13 cellular contexts compared by ENCODE assay signal in the genomic region with DNA sequence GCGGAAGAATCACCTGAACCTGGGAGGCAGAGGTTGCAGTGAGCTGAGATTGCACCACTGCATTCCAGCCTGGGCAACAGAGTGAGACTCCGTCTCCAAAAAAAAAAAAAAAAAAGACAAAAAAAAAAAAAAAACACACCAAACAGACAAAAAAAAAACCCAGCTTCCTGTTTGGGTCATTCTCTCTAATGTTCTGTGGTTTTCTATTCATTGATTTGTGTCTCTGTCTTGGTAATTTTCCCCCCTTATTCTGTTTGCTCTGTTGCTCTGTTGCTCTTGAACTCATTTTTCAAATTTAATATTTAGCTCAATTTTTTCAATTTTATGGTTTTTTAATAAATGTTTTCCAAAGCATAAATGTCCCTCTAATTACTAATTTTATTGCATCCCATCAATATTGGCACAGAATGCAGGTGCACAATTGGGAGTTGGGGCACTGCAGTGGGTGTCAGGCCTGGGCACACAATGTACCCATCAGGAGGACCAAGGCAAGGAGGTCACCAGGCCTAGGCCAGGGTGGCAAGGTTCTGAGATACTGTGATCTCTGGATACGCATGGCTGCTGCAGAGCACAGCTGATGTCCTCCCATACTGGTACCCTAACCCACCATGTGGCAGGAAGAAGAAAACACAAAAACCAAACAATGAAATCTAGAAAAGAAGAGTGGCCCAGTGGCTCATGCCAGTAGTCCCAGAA. TPM values are rescaled to one million over a fixed set of nuclear protein-coding genes. Genes with fewer than 3 reads are reported as not detected.
DNase-seq lines count a peak whose midpoint lies in the region; ATAC-seq and TF ChIP-seq lines count a peak whose summit lies in the region.
"Had no signal": no experiment of that assay in that cellular context is flagged by ENCODE, and none has a peak within 500 bp of the region (broad histone marks: within the 10 kb centered on the region; RNA-seq: fewer than 3 reads in every experiment).

No MANE protein-coding gene starts in this region.

- H3K9ac ChIP-seq in SU-DHL-6 (ENCODE audit: low read length): no peak overlapping the region

- ATAC-seq in stimulated activated effector memory CD8-positive, alpha-beta T cell treated with anti-CD3 and anti-CD28 coated beads, Interleukin-12 subunit alpha, Interleukin-12 subunit beta, amount 100 ng/mL, for 72 hours: peak; percentile 59

- peak overlapping the region; percentile 23 for H3K4me2 ChIP-seq in SU-DHL-6 (ENCODE audit: low read depth, low read length, poor library complexity, severe bottlenecking)

- no peaks in the 10 kb centered on the region for H3K36me3 ChIP-seq in HEK293 (ENCODE audit: control insufficient read depth in 2 of 2, insufficient read depth in 1 of 2, low read length in 2 of 2)
- H3K36me3 ChIP-seq in SU-DHL-6 (ENCODE audit: low read length): no peaks in the 10 kb centered on the region

- no TSS peak for BruUV-seq in Calu3 (replicated peaks; lab: Mats Ljungman, UMichigan)

- no peak overlapping the region for H3K4me3 Mint-ChIP-seq in activated T-cell treated with anti-CD3 and anti-CD28 coated beads, Interleukin-2, amount 50 U/mL, for 24 hours
- H3K4me3 Mint-ChIP-seq in stimulated activated effector memory CD8-positive, alpha-beta T cell treated with anti-CD3 and anti-CD28 coated beads, Interleukin-12 subunit alpha, Interleukin-12 subunit beta, amount 100 ng/mL, for 72 hours: no peak overlapping the region
- H3K4me3 Mint-ChIP-seq in Calu3 (ENCODE audit: low read depth, unreplicated experiment): no peak overlapping the region
- H3K4me3 Mint-ChIP-seq: stimulated activated naive CD8-positive, alpha-beta T cell treated with anti-CD3 and anti-CD28 coated beads, Interleukin-15, Interleukin-2, amounts not matched to agents 100 ng/mL and 50 ng/mL, for 24 hours had no signal

- H3F3A ChIP-seq in SU-DHL-6 (ENCODE audit: insufficient read depth): no peaks in the 10 kb centered on the region

- no peaks in the 10 kb centered on the region for H3K79me2 ChIP-seq in SU-DHL-6 (ENCODE audit: insufficient read depth, low read length)

- TF ChIP-seq CTCF in HEK293 (tag by site-specific recombination; IDR thresholded peaks at IDR 0.05) (0 out of 2 replicates have a peak, but pooled peaks have one; percentile 18), SU-DHL-6 (IDR thresholded peaks at IDR 0.05; ENCODE audit: insufficient read depth, low read length, poor library complexity, severe bottlenecking) (no peak), Calu3 (IDR thresholded peaks at IDR 0.05; ENCODE audit: unreplicated experiment) (no peak)

- H3K4me1 Mint-ChIP-seq in activated T-cell treated with anti-CD3 and anti-CD28 coated beads, Interleukin-2, amount 50 U/mL, for 24 hours (ENCODE audit: low read depth): peaks cover 9% of the 10 kb centered on the region
- peaks cover 10% of the 10 kb centered on the region for H3K4me1 Mint-ChIP-seq in stimulated activated effector memory CD8-positive, alpha-beta T cell treated with anti-CD3 and anti-CD28 coated beads, Interleukin-12 subunit alpha, Interleukin-12 subunit beta, amount 100 ng/mL, for 72 hours
- H3K4me1 Mint-ChIP-seq in Calu3 (ENCODE audit: low read depth, unreplicated experiment): no peaks in the 10 kb centered on the region

- no peaks in the 10 kb centered on the region for H3K4me1 ChIP-seq in HEK293 (ENCODE audit: control insufficient read depth, insufficient read depth, low read length)

- H3K4me3 ChIP-seq in HEK293 (ENCODE audit: low read depth, low read length) (no peak overlapping the region), SU-DHL-6 (ENCODE audit: insufficient read depth, low read length, poor library complexity, severe bottlenecking) (no peak overlapping the region)

- no peak overlapping the region for H2AFZ ChIP-seq in SU-DHL-6 (ENCODE audit: low read depth, low read length, severe bottlenecking)

- H3K9me3 Mint-ChIP-seq in activated T-cell treated with anti-CD3 and anti-CD28 coated beads, Interleukin-2, amount 50 U/mL, for 24 hours: no peaks in the 10 kb centered on the region
- H3K9me3 Mint-ChIP-seq in stimulated activated effector memory CD8-positive, alpha-beta T cell treated with anti-CD3 and anti-CD28 coated beads, Interleukin-12 subunit alpha, Interleukin-12 subunit beta, amount 100 ng/mL, for 72 hours: no peaks in the 10 kb centered on the region
- no peaks in the 10 kb centered on the region for H3K9me3 Mint-ChIP-seq in Calu3 (ENCODE audit: low read depth, unreplicated experiment)
- H3K9me3 Mint-ChIP-seq: stimulated activated naive CD8-positive, alpha-beta T cell treated with anti-CD3 and anti-CD28 coated beads, Interleukin-15, Interleukin-2, amounts not matched to agents 100 ng/mL and 50 ng/mL, for 24 hours had no signal

- H3K27me3 Mint-ChIP-seq in activated T-cell treated with anti-CD3 and anti-CD28 coated beads, Interleukin-2, amount 50 U/mL, for 24 hours: no peaks in the 10 kb centered on the region
- no peaks in the 10 kb centered on the region for H3K27me3 Mint-ChIP-seq in Calu3 (ENCODE audit: unreplicated experiment)
- H3K27me3 Mint-ChIP-seq: stimulated activated naive CD8-positive, alpha-beta T cell treated with anti-CD3 and anti-CD28 coated beads, Interleukin-15, Interleukin-2, amounts not matched to agents 100 ng/mL and 50 ng/mL, for 24 hours had no signal

- H4K20me1 ChIP-seq in SU-DHL-6 (ENCODE audit: low read depth, low read length): no peaks in the 10 kb centered on the region

- H3K27ac Mint-ChIP-seq in activated T-cell treated with anti-CD3 and anti-CD28 coated beads, Interleukin-2, amount 50 U/mL, for 24 hours: peak overlapping the region; percentile 59
- peak overlapping the region; percentile 46 for H3K27ac Mint-ChIP-seq in stimulated activated effector memory CD8-positive, alpha-beta T cell treated with anti-CD3 and anti-CD28 coated beads, Interleukin-12 subunit alpha, Interleukin-12 subunit beta, amount 100 ng/mL, for 72 hours
- H3K27ac Mint-ChIP-seq in Calu3 (ENCODE audit: unreplicated experiment): no peak overlapping the region
- H3K27ac Mint-ChIP-seq: stimulated activated naive CD8-positive, alpha-beta T cell treated with anti-CD3 and anti-CD28 coated beads, Interleukin-15, Interleukin-2, amounts not matched to agents 100 ng/mL and 50 ng/mL, for 24 hours had no signal

- no peaks in the 10 kb centered on the region for H3K36me3 Mint-ChIP-seq in activated T-cell treated with anti-CD3 and anti-CD28 coated beads, Interleukin-2, amount 50 U/mL, for 24 hours (ENCODE audit: low read depth)
- no peaks in the 10 kb centered on the region for H3K36me3 Mint-ChIP-seq in stimulated activated effector memory CD8-positive, alpha-beta T cell treated with anti-CD3 and anti-CD28 coated beads, Interleukin-12 subunit alpha, Interleukin-12 subunit beta, amount 100 ng/mL, for 72 hours
- H3K36me3 Mint-ChIP-seq in Calu3 (ENCODE audit: insufficient read depth, unreplicated experiment): no peaks in the 10 kb centered on the region

- H3K27ac ChIP-seq in HEK293 (ENCODE audit: extremely low read depth, low read depth, low read length) (no peak overlapping the region), SU-DHL-6 (ENCODE audit: low read depth, low read length) (no peak overlapping the region)

- CTCF ChIA-PET in HEK293 (lab: Yijun Ruan, JAX): interaction anchor here (0.6 to 3.2 kb wide), 20 partner anchors 8 to 424 kb away, joined by 3 to 21 read pairs (median 4); a partner anchor contains a TSS
- CTCF ChIA-PET in Calu3 (lab: Charles Lee): interaction anchor here (0.6 to 2.8 kb wide), 4 partner anchors 8 to 310 kb away, joined by 3 to 14 read pairs (median 8); a partner anchor contains a TSS

- POLR2A ChIA-PET in HEK293 (lab: Yijun Ruan, JAX): no interaction called here

- intact Hi-C loops in Calu3 (cut with micrococcal nuclease; ENCODE audit: unreplicated experiment): loop anchor here (2.0 to 10.0 kb wide), 2 partner anchors 66 to 264 kb away; no protein-coding TSS in a partner anchor

- H3K27me3 ChIP-seq in SU-DHL-6 (ENCODE audit: low read length): no peaks in the 10 kb centered on the region

- no peak for DNase-seq in activated T-cell treated with anti-CD3 and anti-CD28 coated beads, Interleukin-2, amount 50 U/mL, for 24 hours
- DNase-seq in activated T-cell treated with anti-CD3 and anti-CD28 coated beads, Interleukin-2, amount 50 U/mL, for 48 hours: no peak
- DNase-seq in stimulated activated effector memory CD8-positive, alpha-beta T cell treated with anti-CD3 and anti-CD28 coated beads, Interleukin-12 subunit alpha, Interleukin-12 subunit beta, amount 100 ng/mL, for 72 hours (ENCODE audit: low spot score in 2 of 2): no peak
- DNase-seq in DMS53 treated with DMSO at 0.1 percent for 48 hours (lab: John Stamatoyannopoulos, UW; ENCODE audit: unreplicated experiment): no peak
- no peak for DNase-seq in amygdala (lab: John Stamatoyannopoulos, UW)
- no peak for DNase-seq in Calu3
- DNase-seq: activated gamma-delta T cell treated with Interleukin-2 at 50 U/mL for 16 hours; hippocampal formation; stimulated activated CD4-positive, alpha-beta T cell treated with anti-CD3 and anti-CD28 coated beads, Interleukin-12 subunit alpha, Interleukin-12 subunit beta, amount 100 ng/mL, for 4 hours; T1000 had no signal

- H3K9me2 ChIP-seq in SU-DHL-6 (replicated peaks; ENCODE audit: insufficient read depth, low read length): no peaks in the 10 kb centered on the region

- H3K9me3 ChIP-seq in HEK293 (ENCODE audit: control insufficient read depth, insufficient read depth, low read depth, low read length): no peaks in the 10 kb centered on the region
- H3K9me3 ChIP-seq in SU-DHL-6 (ENCODE audit: insufficient read depth, low read length): no peaks in the 10 kb centered on the region

TF ChIP-seq in HEK293, 187 proteins besides CTCF, POLR2A, EP300 and RAD21:
- TF ChIP-seq, protein P1, sequence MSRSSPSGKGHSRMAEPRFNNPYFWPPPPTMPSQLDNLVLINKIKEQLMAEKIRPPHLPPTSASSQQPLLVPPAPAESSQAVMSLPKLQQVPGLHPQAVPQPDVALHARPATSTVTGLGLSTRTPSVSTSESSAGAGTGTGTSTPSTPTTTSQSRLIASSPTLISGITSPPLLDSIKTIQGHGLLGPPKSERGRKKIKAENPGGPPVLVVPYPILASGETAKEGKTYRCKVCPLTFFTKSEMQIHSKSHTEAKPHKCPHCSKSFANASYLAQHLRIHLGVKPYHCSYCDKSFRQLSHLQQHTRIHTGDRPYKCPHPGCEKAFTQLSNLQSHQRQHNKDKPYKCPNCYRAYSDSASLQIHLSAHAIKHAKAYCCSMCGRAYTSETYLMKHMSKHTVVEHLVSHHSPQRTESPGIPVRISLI (tag by site-specific recombination; IDR thresholded peaks at IDR 0.05): peak; percentile 46; the same call in 1 of the 2 replicates
- no peak for TF ChIP-seq ZBTB17 (tag by site-specific recombination; IDR thresholded peaks at IDR 0.05)
TF ChIP-seq in HEK293: peak in this region for 1.

RNA-seq across cellular contexts. Expression of a gene that starts 8.0 kb away (rescaled TPM):
- total RNA-seq in Calu3 (2022): 34.0 and 36.0 TPM in 2 replicates

RNA-seq across cellular contexts. Expression of a gene that starts 38.6 kb away (rescaled TPM):
- 26.8 and 28.1 TPM in 2 replicates for total RNA-seq in Calu3 (2022)
